Comparison of ENCODE assay signal across 1 cellular context in the genomic region with DNA sequence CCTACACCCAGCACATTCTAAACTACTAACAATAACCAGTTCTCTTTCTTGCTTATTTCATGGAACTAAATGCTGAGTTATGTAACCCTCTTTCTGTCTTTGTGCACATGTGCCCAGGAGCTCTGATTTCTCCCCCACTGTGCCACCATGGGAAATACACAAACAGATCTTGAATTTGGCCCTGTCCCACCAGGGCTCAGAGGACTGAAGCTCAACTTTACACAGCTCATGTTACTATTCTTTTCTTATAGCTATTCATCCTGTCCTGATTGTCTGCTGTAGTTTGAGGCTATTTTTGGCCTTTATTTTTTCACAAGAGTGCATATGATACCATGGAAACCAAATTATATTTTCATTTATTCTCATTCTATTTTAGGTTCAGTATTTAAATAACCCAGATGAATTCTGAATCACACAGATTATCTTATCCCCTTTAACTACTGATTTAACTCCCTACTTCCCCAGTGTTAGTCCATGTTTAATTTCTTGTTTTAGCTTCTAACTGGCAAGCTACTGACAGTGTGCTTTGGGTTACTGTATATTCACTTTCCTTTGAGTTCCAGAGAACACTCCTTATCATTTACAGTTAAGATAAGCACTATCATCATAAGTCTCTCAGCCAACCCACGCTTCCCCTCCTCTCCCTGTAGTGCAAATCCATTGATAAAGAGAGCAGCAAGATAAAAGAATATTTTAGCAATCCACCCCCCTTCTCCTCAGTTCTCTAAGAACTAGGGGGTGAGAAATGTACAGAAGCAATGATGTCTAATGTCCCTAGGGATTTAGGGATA.
A peak's percentile ranks its signal among the peaks of the same experiment; 100 is the strongest.
TF ChIP-seq lines count a peak whose summit lies in the region.

No MANE protein-coding gene starts in this region.

TF ChIP-seq in K562, 482 proteins besides CTCF, POLR2A, EP300 and RAD21 (continued from another document):
- TF ChIP-seq, protein P1, sequence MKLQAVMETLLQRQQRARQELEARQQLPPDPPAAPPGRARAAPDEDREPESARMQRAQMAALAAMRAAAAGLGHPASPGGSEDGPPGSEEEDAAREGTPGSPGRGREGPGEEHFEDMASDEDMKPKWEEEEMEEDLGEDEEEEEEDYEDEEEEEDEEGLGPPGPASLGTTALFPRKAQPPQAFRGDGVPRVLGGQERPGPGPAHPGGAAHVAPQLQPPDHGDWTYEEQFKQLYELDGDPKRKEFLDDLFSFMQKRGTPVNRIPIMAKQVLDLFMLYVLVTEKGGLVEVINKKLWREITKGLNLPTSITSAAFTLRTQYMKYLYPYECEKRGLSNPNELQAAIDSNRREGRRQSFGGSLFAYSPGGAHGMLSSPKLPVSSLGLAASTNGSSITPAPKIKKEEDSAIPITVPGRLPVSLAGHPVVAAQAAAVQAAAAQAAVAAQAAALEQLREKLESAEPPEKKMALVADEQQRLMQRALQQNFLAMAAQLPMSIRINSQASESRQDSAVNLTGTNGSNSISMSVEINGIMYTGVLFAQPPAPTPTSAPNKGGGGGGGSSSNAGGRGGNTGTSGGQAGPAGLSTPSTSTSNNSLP (IDR thresholded peaks at IDR 0.05; ENCODE audit: borderline replicate concordance, low read depth, low read length), result 0 out of 2 replicates have a peak, but pooled peaks have one; percentile 39
- TF ChIP-seq, protein P2, sequence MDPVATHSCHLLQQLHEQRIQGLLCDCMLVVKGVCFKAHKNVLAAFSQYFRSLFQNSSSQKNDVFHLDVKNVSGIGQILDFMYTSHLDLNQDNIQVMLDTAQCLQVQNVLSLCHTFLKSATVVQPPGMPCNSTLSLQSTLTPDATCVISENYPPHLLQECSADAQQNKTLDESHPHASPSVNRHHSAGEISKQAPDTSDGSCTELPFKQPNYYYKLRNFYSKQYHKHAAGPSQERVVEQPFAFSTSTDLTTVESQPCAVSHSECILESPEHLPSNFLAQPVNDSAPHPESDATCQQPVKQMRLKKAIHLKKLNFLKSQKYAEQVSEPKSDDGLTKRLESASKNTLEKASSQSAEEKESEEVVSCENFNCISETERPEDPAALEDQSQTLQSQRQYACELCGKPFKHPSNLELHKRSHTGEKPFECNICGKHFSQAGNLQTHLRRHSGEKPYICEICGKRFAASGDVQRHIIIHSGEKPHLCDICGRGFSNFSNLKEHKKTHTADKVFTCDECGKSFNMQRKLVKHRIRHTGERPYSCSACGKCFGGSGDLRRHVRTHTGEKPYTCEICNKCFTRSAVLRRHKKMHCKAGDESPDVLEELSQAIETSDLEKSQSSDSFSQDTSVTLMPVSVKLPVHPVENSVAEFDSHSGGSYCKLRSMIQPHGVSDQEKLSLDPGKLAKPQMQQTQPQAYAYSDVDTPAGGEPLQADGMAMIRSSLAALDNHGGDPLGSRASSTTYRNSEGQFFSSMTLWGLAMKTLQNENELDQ (CRISPR knock-in tag; IDR thresholded peaks at IDR 0.05; ENCODE audit: borderline replicate concordance), result no peak
- no peak for TF ChIP-seq NCOA2 (IDR thresholded peaks at IDR 0.05; ENCODE audit: partially characterized antibody in 2 of 2)
- TF ChIP-seq, protein P3, sequence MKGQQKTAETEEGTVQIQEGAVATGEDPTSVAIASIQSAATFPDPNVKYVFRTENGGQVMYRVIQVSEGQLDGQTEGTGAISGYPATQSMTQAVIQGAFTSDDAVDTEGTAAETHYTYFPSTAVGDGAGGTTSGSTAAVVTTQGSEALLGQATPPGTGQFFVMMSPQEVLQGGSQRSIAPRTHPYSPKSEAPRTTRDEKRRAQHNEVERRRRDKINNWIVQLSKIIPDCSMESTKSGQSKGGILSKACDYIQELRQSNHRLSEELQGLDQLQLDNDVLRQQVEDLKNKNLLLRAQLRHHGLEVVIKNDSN (CRISPR knock-in tag; IDR thresholded peaks at IDR 0.05), result no peak
- TF ChIP-seq, protein P4, sequence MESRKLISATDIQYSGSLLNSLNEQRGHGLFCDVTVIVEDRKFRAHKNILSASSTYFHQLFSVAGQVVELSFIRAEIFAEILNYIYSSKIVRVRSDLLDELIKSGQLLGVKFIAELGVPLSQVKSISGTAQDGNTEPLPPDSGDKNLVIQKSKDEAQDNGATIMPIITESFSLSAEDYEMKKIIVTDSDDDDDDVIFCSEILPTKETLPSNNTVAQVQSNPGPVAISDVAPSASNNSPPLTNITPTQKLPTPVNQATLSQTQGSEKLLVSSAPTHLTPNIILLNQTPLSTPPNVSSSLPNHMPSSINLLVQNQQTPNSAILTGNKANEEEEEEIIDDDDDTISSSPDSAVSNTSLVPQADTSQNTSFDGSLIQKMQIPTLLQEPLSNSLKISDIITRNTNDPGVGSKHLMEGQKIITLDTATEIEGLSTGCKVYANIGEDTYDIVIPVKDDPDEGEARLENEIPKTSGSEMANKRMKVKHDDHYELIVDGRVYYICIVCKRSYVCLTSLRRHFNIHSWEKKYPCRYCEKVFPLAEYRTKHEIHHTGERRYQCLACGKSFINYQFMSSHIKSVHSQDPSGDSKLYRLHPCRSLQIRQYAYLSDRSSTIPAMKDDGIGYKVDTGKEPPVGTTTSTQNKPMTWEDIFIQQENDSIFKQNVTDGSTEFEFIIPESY (CRISPR knock-in tag; IDR thresholded peaks at IDR 0.05), result no peak
- TF ChIP-seq SMARCA4 (IDR thresholded peaks at IDR 0.05), result peak; percentile 67
- TF ChIP-seq, protein P5, sequence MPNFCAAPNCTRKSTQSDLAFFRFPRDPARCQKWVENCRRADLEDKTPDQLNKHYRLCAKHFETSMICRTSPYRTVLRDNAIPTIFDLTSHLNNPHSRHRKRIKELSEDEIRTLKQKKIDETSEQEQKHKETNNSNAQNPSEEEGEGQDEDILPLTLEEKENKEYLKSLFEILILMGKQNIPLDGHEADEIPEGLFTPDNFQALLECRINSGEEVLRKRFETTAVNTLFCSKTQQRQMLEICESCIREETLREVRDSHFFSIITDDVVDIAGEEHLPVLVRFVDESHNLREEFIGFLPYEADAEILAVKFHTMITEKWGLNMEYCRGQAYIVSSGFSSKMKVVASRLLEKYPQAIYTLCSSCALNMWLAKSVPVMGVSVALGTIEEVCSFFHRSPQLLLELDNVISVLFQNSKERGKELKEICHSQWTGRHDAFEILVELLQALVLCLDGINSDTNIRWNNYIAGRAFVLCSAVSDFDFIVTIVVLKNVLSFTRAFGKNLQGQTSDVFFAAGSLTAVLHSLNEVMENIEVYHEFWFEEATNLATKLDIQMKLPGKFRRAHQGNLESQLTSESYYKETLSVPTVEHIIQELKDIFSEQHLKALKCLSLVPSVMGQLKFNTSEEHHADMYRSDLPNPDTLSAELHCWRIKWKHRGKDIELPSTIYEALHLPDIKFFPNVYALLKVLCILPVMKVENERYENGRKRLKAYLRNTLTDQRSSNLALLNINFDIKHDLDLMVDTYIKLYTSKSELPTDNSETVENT (CRISPR knock-in tag; IDR thresholded peaks at IDR 0.05), result no peak
- no peak for TF ChIP-seq FOXA3 (CRISPR knock-in tag; conservative IDR thresholded peaks at IDR 0.05 in 1 of 2, IDR thresholded peaks at IDR 0.05 in 1 of 2)
- 0 out of 2 replicates have a peak, but pooled peaks have one; percentile 44 for TF ChIP-seq SMARCC2 (IDR thresholded peaks at IDR 0.05; ENCODE audit: low read depth)
- TF ChIP-seq, protein P6, sequence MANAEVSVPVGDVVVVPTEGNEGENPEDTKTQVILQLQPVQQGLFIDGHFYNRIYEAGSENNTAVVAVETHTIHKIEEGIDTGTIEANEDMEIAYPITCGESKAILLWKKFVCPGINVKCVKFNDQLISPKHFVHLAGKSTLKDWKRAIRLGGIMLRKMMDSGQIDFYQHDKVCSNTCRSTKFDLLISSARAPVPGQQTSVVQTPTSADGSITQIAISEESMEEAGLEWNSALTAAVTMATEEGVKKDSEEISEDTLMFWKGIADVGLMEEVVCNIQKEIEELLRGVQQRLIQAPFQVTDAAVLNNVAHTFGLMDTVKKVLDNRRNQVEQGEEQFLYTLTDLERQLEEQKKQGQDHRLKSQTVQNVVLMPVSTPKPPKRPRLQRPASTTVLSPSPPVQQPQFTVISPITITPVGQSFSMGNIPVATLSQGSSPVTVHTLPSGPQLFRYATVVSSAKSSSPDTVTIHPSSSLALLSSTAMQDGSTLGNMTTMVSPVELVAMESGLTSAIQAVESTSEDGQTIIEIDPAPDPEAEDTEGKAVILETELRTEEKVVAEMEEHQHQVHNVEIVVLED (CRISPR knock-in tag; IDR thresholded peaks at IDR 0.05), result no peak
- TF ChIP-seq CBX1 (IDR thresholded peaks at IDR 0.05; ENCODE audit: low read depth), result no peak
- peak; percentile 48; the same call in 1 of the 2 replicates for TF ChIP-seq TEAD4 (IDR thresholded peaks at IDR 0.05; ENCODE audit: low read length)
- TF ChIP-seq TEAD4 (CRISPR knock-in tag; IDR thresholded peaks at IDR 0.05; ENCODE audit: borderline replicate concordance), result no peak
- TF ChIP-seq, protein P7, sequence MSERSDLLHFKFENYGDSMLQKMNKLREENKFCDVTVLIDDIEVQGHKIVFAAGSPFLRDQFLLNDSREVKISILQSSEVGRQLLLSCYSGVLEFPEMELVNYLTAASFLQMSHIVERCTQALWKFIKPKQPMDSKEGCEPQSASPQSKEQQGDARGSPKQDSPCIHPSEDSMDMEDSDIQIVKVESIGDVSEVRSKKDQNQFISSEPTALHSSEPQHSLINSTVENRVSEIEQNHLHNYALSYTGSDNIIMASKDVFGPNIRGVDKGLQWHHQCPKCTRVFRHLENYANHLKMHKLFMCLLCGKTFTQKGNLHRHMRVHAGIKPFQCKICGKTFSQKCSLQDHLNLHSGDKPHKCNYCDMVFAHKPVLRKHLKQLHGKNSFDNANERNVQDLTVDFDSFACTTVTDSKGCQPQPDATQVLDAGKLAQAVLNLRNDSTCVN (CRISPR knock-in tag; IDR thresholded peaks at IDR 0.05), result no peak
- TF ChIP-seq ZNF444 (CRISPR knock-in tag; IDR thresholded peaks at IDR 0.05), result no peak
- TF ChIP-seq, protein P8, sequence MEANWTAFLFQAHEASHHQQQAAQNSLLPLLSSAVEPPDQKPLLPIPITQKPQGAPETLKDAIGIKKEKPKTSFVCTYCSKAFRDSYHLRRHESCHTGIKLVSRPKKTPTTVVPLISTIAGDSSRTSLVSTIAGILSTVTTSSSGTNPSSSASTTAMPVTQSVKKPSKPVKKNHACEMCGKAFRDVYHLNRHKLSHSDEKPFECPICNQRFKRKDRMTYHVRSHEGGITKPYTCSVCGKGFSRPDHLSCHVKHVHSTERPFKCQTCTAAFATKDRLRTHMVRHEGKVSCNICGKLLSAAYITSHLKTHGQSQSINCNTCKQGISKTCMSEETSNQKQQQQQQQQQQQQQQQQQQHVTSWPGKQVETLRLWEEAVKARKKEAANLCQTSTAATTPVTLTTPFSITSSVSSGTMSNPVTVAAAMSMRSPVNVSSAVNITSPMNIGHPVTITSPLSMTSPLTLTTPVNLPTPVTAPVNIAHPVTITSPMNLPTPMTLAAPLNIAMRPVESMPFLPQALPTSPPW (CRISPR knock-in tag; IDR thresholded peaks at IDR 0.05), result peak; percentile 86
- 0 out of 4 replicates have a peak, but pooled peaks of 1 of the 2 experiments have one; percentile 27 for TF ChIP-seq HDAC1 (IDR thresholded peaks at IDR 0.05)
- no peak for TF ChIP-seq GTF2A2 (tag; IDR thresholded peaks at IDR 0.05)
- TF ChIP-seq ZNF561 (CRISPR knock-in tag; conservative IDR thresholded peaks at IDR 0.05), result no peak
- TF ChIP-seq PTBP1 (IDR thresholded peaks at IDR 0.05; ENCODE audit: low read depth, low read length), result no peak
- TF ChIP-seq GABPA (tag; conservative IDR thresholded peaks at IDR 0.05; ENCODE audit: low read depth), result no peak
- TF ChIP-seq ZNF197 (CRISPR knock-in tag; IDR thresholded peaks at IDR 0.05; ENCODE audit: low read depth), result no peak
- TF ChIP-seq OTX1 (CRISPR knock-in tag; IDR thresholded peaks at IDR 0.05), result no peak
